ENCODE assay signal across 8 cellular contexts in genomic region chr3:87420171-87420570, GRCh38.
"Had no signal": no experiment of that assay in that cellular context is flagged by ENCODE, and none has a peak within 500 bp of the region (broad histone marks: within the 10 kb centered on the region; RNA-seq: fewer than 3 reads in every experiment).

No MANE protein-coding gene starts in this region.

- H3K4me3 ChIP-seq: GM23248, HAP-1 had no signal

- ATAC-seq: HCT116, HepG2 had no signal

- H3K9ac ChIP-seq: GM23248 had no signal

- H3K27ac ChIP-seq: GM23248, HL-60 had no signal

- H3K4me1 ChIP-seq: HAP-1 had no signal

- H2AFZ ChIP-seq: GM23248 had no signal

- FAIRE-seq: HepG2 had no signal

- DNase-seq: GM23248, GOT3, H7, HFFc6 had no signal

- H3K9me3 ChIP-seq: HAP-1 had no signal

- H3K36me3 ChIP-seq: HAP-1 had no signal
